In genomic region chr1:158611916-158612315, GRCh38 we compare ENCODE assay signal across 28 cellular contexts. TPM values are rescaled to one million over a fixed set of nuclear protein-coding genes. Genes with fewer than 3 reads are reported as not detected.
"Had no signal": no experiment of that assay in that cellular context is flagged by ENCODE, and none has a peak within 500 bp of the region (broad histone marks: within the 10 kb centered on the region; RNA-seq: fewer than 3 reads in every experiment).

No MANE protein-coding gene starts in this region.

- H3K4me1 Mint-ChIP-seq: activated naive CD4-positive, alpha-beta T cell treated with anti-CD3 and anti-CD28 coated beads, Interleukin-2, amount 10 ng/mL, durations not matched to agents 7 days and 5 days; T-helper 17 cell had no signal

- H3K4me1 ChIP-seq: breast epithelium had no signal

- H3K36me3 Mint-ChIP-seq: activated CD4-positive, alpha-beta memory T cell treated with anti-CD3 and anti-CD28 coated beads for 36 hours; activated naive CD4-positive, alpha-beta T cell treated with anti-CD3 and anti-CD28 coated beads, Interleukin-2, amount 10 ng/mL, durations not matched to agents 7 days and 5 days; activated naive CD8-positive, alpha-beta T cell treated with anti-CD3 and anti-CD28 coated beads, Interleukin-2, amount 10 ng/mL, durations not matched to agents 7 days and 5 days; WTC11 had no signal

- H3K27ac Mint-ChIP-seq: activated CD4-positive, alpha-beta memory T cell treated with anti-CD3 and anti-CD28 coated beads for 36 hours; activated CD4-positive, alpha-beta T cell treated with anti-CD3 and anti-CD28 coated beads, Interleukin-2, amount 10 ng/mL, durations not matched to agents 7 days and 5 days; activated naive CD4-positive, alpha-beta T cell treated with anti-CD3 and anti-CD28 coated beads, Interleukin-2, amount 10 ng/mL, durations not matched to agents 7 days and 5 days; activated naive CD8-positive, alpha-beta T cell treated with anti-CD3 and anti-CD28 coated beads, Interleukin-2, amount 10 ng/mL, durations not matched to agents 7 days and 5 days; activated T-helper 2 cell treated with anti-CD3 and anti-CD28 coated beads, Interferon-gamma antibody, Interleukin-2, Interleukin-4, amounts not matched to agents 10 μg/mL and 5 μg/mL and 100 μg/mL, durations not matched to agents 14 hours and 24 hours and 36 hours; T-helper 17 cell; WTC11 had no signal

- H3K27ac ChIP-seq: breast epithelium had no signal

- H3K9me3 ChIP-seq: breast epithelium had no signal

- DNase-seq: activated CD4-positive, alpha-beta memory T cell treated with anti-CD3 and anti-CD28 coated beads for 36 hours; activated CD4-positive, alpha-beta T cell treated with anti-CD3 and anti-CD28 coated beads, Interleukin-2, amount 10 ng/mL, durations not matched to agents 7 days and 5 days; activated CD4-positive, CD25-positive, alpha-beta regulatory T cell treated with anti-CD3 and anti-CD28 coated beads, Interleukin-2, amount 50 U/mL, for 72 hours; activated CD8-positive, alpha-beta memory T cell treated with anti-CD3 and anti-CD28 coated beads for 24 hours; activated gamma-delta T cell treated with Interleukin-2 at 50 U/mL for 16 hours; activated naive CD4-positive, alpha-beta T cell treated with anti-CD3 and anti-CD28 coated beads, Interleukin-2, amount 10 ng/mL, durations not matched to agents 7 days and 5 days; activated naive CD8-positive, alpha-beta T cell treated with anti-CD3 and anti-CD28 coated beads, Interleukin-2, amount 10 ng/mL, durations not matched to agents 7 days and 5 days; activated T-cell treated with anti-CD3 and anti-CD28 coated beads, Interleukin-2, amount 50 U/mL, for 48 hours; aorta; central memory CD4-positive, alpha-beta T cell; Kasumi-1; NCI-H1092; NCI-H1417; NCI-H1930; NCI-H2171; NCI-H2227 treated with DMSO at 0.1 percent for 48 hours; NCI-H446 treated with DMSO at 0.1 percent for 48 hours; NCI-H526; NCI-H774; SIG-M5; T-helper 17 cell; T-helper 9 cell had no signal

- H3K36me3 ChIP-seq: breast epithelium had no signal

- H3K9me3 Mint-ChIP-seq: activated CD4-positive, alpha-beta memory T cell treated with anti-CD3 and anti-CD28 coated beads for 36 hours; activated CD4-positive, alpha-beta T cell treated with anti-CD3 and anti-CD28 coated beads, Interleukin-2, amount 10 ng/mL, durations not matched to agents 7 days and 5 days; activated naive CD4-positive, alpha-beta T cell treated with anti-CD3 and anti-CD28 coated beads, Interleukin-2, amount 10 ng/mL, durations not matched to agents 7 days and 5 days; activated naive CD8-positive, alpha-beta T cell treated with anti-CD3 and anti-CD28 coated beads, Interleukin-2, amount 10 ng/mL, durations not matched to agents 7 days and 5 days; activated T-helper 2 cell treated with anti-CD3 and anti-CD28 coated beads, Interferon-gamma antibody, Interleukin-2, Interleukin-4, amounts not matched to agents 10 μg/mL and 5 μg/mL and 100 μg/mL, durations not matched to agents 14 hours and 24 hours and 36 hours; WTC11 had no signal

- H3K27me3 Mint-ChIP-seq: activated CD4-positive, alpha-beta memory T cell treated with anti-CD3 and anti-CD28 coated beads for 36 hours had no signal

- H3K4me3 ChIP-seq: breast epithelium had no signal

- H3K4me3 Mint-ChIP-seq: activated CD4-positive, alpha-beta memory T cell treated with anti-CD3 and anti-CD28 coated beads for 36 hours; activated CD4-positive, alpha-beta T cell treated with anti-CD3 and anti-CD28 coated beads, Interleukin-2, amount 10 ng/mL, durations not matched to agents 7 days and 5 days; activated naive CD4-positive, alpha-beta T cell treated with anti-CD3 and anti-CD28 coated beads, Interleukin-2, amount 10 ng/mL, durations not matched to agents 7 days and 5 days; activated naive CD8-positive, alpha-beta T cell treated with anti-CD3 and anti-CD28 coated beads, Interleukin-2, amount 10 ng/mL, durations not matched to agents 7 days and 5 days; T-helper 17 cell; WTC11 had no signal

- H3K27me3 ChIP-seq: breast epithelium had no signal

- ATAC-seq: T-helper 17 cell, WTC11 had no signal

RNA-seq across cellular contexts. Expression of gene OR10Z1, which starts 6.8 kb away (rescaled TPM):
- total RNA-seq: activated CD4-positive, alpha-beta memory T cell treated with anti-CD3 and anti-CD28 coated beads for 36 hours; activated CD4-positive, alpha-beta T cell treated with anti-CD3 and anti-CD28 coated beads, Interleukin-2, amount 10 ng/mL, durations not matched to agents 7 days and 5 days; activated naive CD8-positive, alpha-beta T cell treated with anti-CD3 and anti-CD28 coated beads, Interleukin-2, amount 10 ng/mL, durations not matched to agents 7 days and 5 days; activated T-helper 2 cell treated with anti-CD3 and anti-CD28 coated beads, Interferon-gamma antibody, Interleukin-2, Interleukin-4, amounts not matched to agents 10 μg/mL and 5 μg/mL and 100 μg/mL, durations not matched to agents 14 hours and 24 hours and 36 hours; aorta; breast epithelium; chondrocyte; OCI-LY7; RPMI7951; T-helper 17 cell; WTC11 had no signal
- polyA plus RNA-seq: aorta had no signal

RNA-seq across cellular contexts. Expression of gene OR10X1, which starts 32.2 kb away (rescaled TPM):
- total RNA-seq: activated CD4-positive, alpha-beta memory T cell treated with anti-CD3 and anti-CD28 coated beads for 36 hours; activated CD4-positive, alpha-beta T cell treated with anti-CD3 and anti-CD28 coated beads, Interleukin-2, amount 10 ng/mL, durations not matched to agents 7 days and 5 days; activated naive CD8-positive, alpha-beta T cell treated with anti-CD3 and anti-CD28 coated beads, Interleukin-2, amount 10 ng/mL, durations not matched to agents 7 days and 5 days; activated T-helper 2 cell treated with anti-CD3 and anti-CD28 coated beads, Interferon-gamma antibody, Interleukin-2, Interleukin-4, amounts not matched to agents 10 μg/mL and 5 μg/mL and 100 μg/mL, durations not matched to agents 14 hours and 24 hours and 36 hours; aorta; breast epithelium; chondrocyte; OCI-LY7; RPMI7951; T-helper 17 cell; WTC11 had no signal
- polyA plus RNA-seq: aorta had no signal

RNA-seq across cellular contexts. Expression of gene OR6P1, which starts 41.5 kb away (rescaled TPM):
- total RNA-seq: activated CD4-positive, alpha-beta memory T cell treated with anti-CD3 and anti-CD28 coated beads for 36 hours; activated CD4-positive, alpha-beta T cell treated with anti-CD3 and anti-CD28 coated beads, Interleukin-2, amount 10 ng/mL, durations not matched to agents 7 days and 5 days; activated naive CD8-positive, alpha-beta T cell treated with anti-CD3 and anti-CD28 coated beads, Interleukin-2, amount 10 ng/mL, durations not matched to agents 7 days and 5 days; activated T-helper 2 cell treated with anti-CD3 and anti-CD28 coated beads, Interferon-gamma antibody, Interleukin-2, Interleukin-4, amounts not matched to agents 10 μg/mL and 5 μg/mL and 100 μg/mL, durations not matched to agents 14 hours and 24 hours and 36 hours; aorta; breast epithelium; chondrocyte; OCI-LY7; RPMI7951; T-helper 17 cell; WTC11 had no signal

RNA-seq across cellular contexts. Expression of gene OR6Y1, which starts 57.7 kb away (rescaled TPM):
- total RNA-seq: activated CD4-positive, alpha-beta memory T cell treated with anti-CD3 and anti-CD28 coated beads for 36 hours; activated CD4-positive, alpha-beta T cell treated with anti-CD3 and anti-CD28 coated beads, Interleukin-2, amount 10 ng/mL, durations not matched to agents 7 days and 5 days; activated naive CD8-positive, alpha-beta T cell treated with anti-CD3 and anti-CD28 coated beads, Interleukin-2, amount 10 ng/mL, durations not matched to agents 7 days and 5 days; activated T-helper 2 cell treated with anti-CD3 and anti-CD28 coated beads, Interferon-gamma antibody, Interleukin-2, Interleukin-4, amounts not matched to agents 10 μg/mL and 5 μg/mL and 100 μg/mL, durations not matched to agents 14 hours and 24 hours and 36 hours; aorta; breast epithelium; chondrocyte; OCI-LY7; RPMI7951; T-helper 17 cell; WTC11 had no signal
